ENCODE assay signal across 9 cellular contexts in genomic region chr20:48747840-48748416, GRCh38.
A peak's percentile ranks its signal among the peaks of the same experiment; 100 is the strongest.
DNase-seq lines count a peak whose midpoint lies in the region; ATAC-seq lines count a peak whose summit lies in the region.
"Had no signal": no experiment of that assay in that cellular context is flagged by ENCODE, and none has a peak within 500 bp of the region (broad histone marks: within the 10 kb centered on the region; RNA-seq: fewer than 3 reads in every experiment).

No MANE protein-coding gene starts in this region.

- H3K4me1 Mint-ChIP-seq in activated naive CD4-positive, alpha-beta T cell treated with anti-CD3 and anti-CD28 coated beads for 36 hours (ENCODE audit: low read depth) = peaks cover 36% of the 10 kb centered on the region
- peaks cover 49 to 66% (median 56%) of the 10 kb centered on the region in 3 donors for H3K4me1 Mint-ChIP-seq in T-cell
- H3K4me1 Mint-ChIP-seq in dendritic cell treated with granulocyte-macrophage colony-stimulating factor and Interleukin-4, amounts not matched to agents 40 ng/mL and 50 ng/mL, for 4 days (ENCODE audit: low read depth) = peaks cover 53% of the 10 kb centered on the region
- peaks cover 62% of the 10 kb centered on the region for H3K4me1 Mint-ChIP-seq in stimulated activated effector memory CD8-positive, alpha-beta T cell treated with anti-CD3 and anti-CD28 coated beads, Interleukin-12 subunit alpha, Interleukin-12 subunit beta, amount 100 ng/mL, for 72 hours

- H3K9me3 Mint-ChIP-seq in activated naive CD4-positive, alpha-beta T cell treated with anti-CD3 and anti-CD28 coated beads for 36 hours = no peaks in the 10 kb centered on the region
- H3K9me3 Mint-ChIP-seq in T-cell = no peaks in the 10 kb centered on the region
- no peaks in the 10 kb centered on the region for H3K9me3 Mint-ChIP-seq in dendritic cell treated with granulocyte-macrophage colony-stimulating factor and Interleukin-4, amounts not matched to agents 40 ng/mL and 50 ng/mL, for 4 days
- H3K9me3 Mint-ChIP-seq in stimulated activated effector memory CD8-positive, alpha-beta T cell treated with anti-CD3 and anti-CD28 coated beads, Interleukin-12 subunit alpha, Interleukin-12 subunit beta, amount 100 ng/mL, for 72 hours = no peaks in the 10 kb centered on the region

- intact Hi-C loops in activated naive CD4-positive, alpha-beta T cell treated with anti-CD3 and anti-CD28 coated beads for 36 hours (cut with micrococcal nuclease) = loop anchor here (1.0 kb wide), 1 partner anchor 9 kb away; no protein-coding TSS in a partner anchor
- intact Hi-C loops in dendritic cell treated with granulocyte-macrophage colony-stimulating factor and Interleukin-4, amounts not matched to agents 40 ng/mL and 50 ng/mL, for 4 days (cut with micrococcal nuclease) = no loop called here

- CTCF ChIA-PET in activated naive CD4-positive, alpha-beta T cell treated with anti-CD3 and anti-CD28 coated beads for 36 hours (lab: Charles Lee) = interaction anchor here (0.7 kb wide), 1 partner anchor 157 kb away, joined by 3 read pairs; no protein-coding TSS in a partner anchor
- CTCF ChIA-PET in T-cell (lab: Charles Lee) = no interaction called here

- peak overlapping the region; percentile 4 for H3K27ac Mint-ChIP-seq in activated naive CD4-positive, alpha-beta T cell treated with anti-CD3 and anti-CD28 coated beads for 36 hours
- H3K27ac Mint-ChIP-seq in T-cell = peak overlapping the region; percentile 82 to 84
- peak overlapping the region; percentile 14 for H3K27ac Mint-ChIP-seq in dendritic cell treated with granulocyte-macrophage colony-stimulating factor and Interleukin-4, amounts not matched to agents 40 ng/mL and 50 ng/mL, for 4 days
- peak overlapping the region; percentile 87 for H3K27ac Mint-ChIP-seq in stimulated activated effector memory CD8-positive, alpha-beta T cell treated with anti-CD3 and anti-CD28 coated beads, Interleukin-12 subunit alpha, Interleukin-12 subunit beta, amount 100 ng/mL, for 72 hours

- H3K4me3 Mint-ChIP-seq in activated naive CD4-positive, alpha-beta T cell treated with anti-CD3 and anti-CD28 coated beads for 36 hours = no peak overlapping the region
- peak overlapping the region in 1 of 3 donors; percentile 21 for H3K4me3 Mint-ChIP-seq in T-cell
- no peak overlapping the region for H3K4me3 Mint-ChIP-seq in dendritic cell treated with granulocyte-macrophage colony-stimulating factor and Interleukin-4, amounts not matched to agents 40 ng/mL and 50 ng/mL, for 4 days
- H3K4me3 Mint-ChIP-seq in stimulated activated effector memory CD8-positive, alpha-beta T cell treated with anti-CD3 and anti-CD28 coated beads, Interleukin-12 subunit alpha, Interleukin-12 subunit beta, amount 100 ng/mL, for 72 hours = peak overlapping the region; percentile 0

- ATAC-seq in T-cell (replicated peaks in 1 of 4) (no peak), HG03108 (IDR thresholded peaks at IDR 0.05; ENCODE audit: unreplicated experiment) (no peak)
- no peak for ATAC-seq in stimulated activated effector memory CD8-positive, alpha-beta T cell treated with anti-CD3 and anti-CD28 coated beads, Interleukin-12 subunit alpha, Interleukin-12 subunit beta, amount 100 ng/mL, for 72 hours

- POLR2A ChIA-PET in T-cell (lab: Charles Lee) = no interaction called here

- no peak for DNase-seq in activated naive CD4-positive, alpha-beta T cell treated with anti-CD3 and anti-CD28 coated beads for 36 hours
- DNase-seq in activated naive CD4-positive, alpha-beta T cell treated with Interleukin-2 at 50 U/mL for 16 hours = no peak
- DNase-seq in T-cell = no peak
- no peak for DNase-seq in stimulated activated effector memory CD8-positive, alpha-beta T cell treated with anti-CD3 and anti-CD28 coated beads, Interleukin-12 subunit alpha, Interleukin-12 subunit beta, amount 100 ng/mL, for 72 hours (ENCODE audit: low spot score in 2 of 2)
- no peak for DNase-seq in COLO668 (lab: John Stamatoyannopoulos, UW; ENCODE audit: unreplicated experiment)
- DNase-seq in ureter (ENCODE audit: low spot score) = no peak
- DNase-seq: stimulated activated CD4-positive, alpha-beta T cell treated with anti-CD3 and anti-CD28 coated beads, Interleukin-1b, Interleukin-23, amount 100 ng/mL, for 48 hours had no signal

- no peaks in the 10 kb centered on the region for H3K27me3 Mint-ChIP-seq in activated naive CD4-positive, alpha-beta T cell treated with anti-CD3 and anti-CD28 coated beads for 36 hours (ENCODE audit: low read depth)
- H3K27me3 Mint-ChIP-seq in T-cell = no peaks in the 10 kb centered on the region
- no peaks in the 10 kb centered on the region for H3K27me3 Mint-ChIP-seq in dendritic cell treated with granulocyte-macrophage colony-stimulating factor and Interleukin-4, amounts not matched to agents 40 ng/mL and 50 ng/mL, for 4 days

- H3K36me3 Mint-ChIP-seq in activated naive CD4-positive, alpha-beta T cell treated with anti-CD3 and anti-CD28 coated beads for 36 hours (ENCODE audit: low read depth) = peaks cover 2% of the 10 kb centered on the region
- peaks cover 42% of the 10 kb centered on the region for H3K36me3 Mint-ChIP-seq in T-cell
- H3K36me3 Mint-ChIP-seq in dendritic cell treated with granulocyte-macrophage colony-stimulating factor and Interleukin-4, amounts not matched to agents 40 ng/mL and 50 ng/mL, for 4 days (ENCODE audit: low read depth) = peaks cover 74% of the 10 kb centered on the region
- peaks cover 61% of the 10 kb centered on the region for H3K36me3 Mint-ChIP-seq in stimulated activated effector memory CD8-positive, alpha-beta T cell treated with anti-CD3 and anti-CD28 coated beads, Interleukin-12 subunit alpha, Interleukin-12 subunit beta, amount 100 ng/mL, for 72 hours

Comparison
In these comparisons a context has a peak if more than half of its experiments do, and no peak if none do; other contexts are left out.
1. H3K27ac Mint-ChIP-seq: peak in every context shown above with its lines; median percentile 87 in stimulated activated effector memory CD8-positive, alpha-beta T cell treated with anti-CD3 and anti-CD28 coated beads, Interleukin-12 subunit alpha, Interleukin-12 subunit beta, amount 100 ng/mL, for 72 hours; 83 in T-cell; 14 in dendritic cell treated with granulocyte-macrophage colony-stimulating factor and Interleukin-4, amounts not matched to agents 40 ng/mL and 50 ng/mL, for 4 days; 4 in activated naive CD4-positive, alpha-beta T cell treated with anti-CD3 and anti-CD28 coated beads for 36 hours.